10 cellular contexts compared by ENCODE assay signal in the genomic region with DNA sequence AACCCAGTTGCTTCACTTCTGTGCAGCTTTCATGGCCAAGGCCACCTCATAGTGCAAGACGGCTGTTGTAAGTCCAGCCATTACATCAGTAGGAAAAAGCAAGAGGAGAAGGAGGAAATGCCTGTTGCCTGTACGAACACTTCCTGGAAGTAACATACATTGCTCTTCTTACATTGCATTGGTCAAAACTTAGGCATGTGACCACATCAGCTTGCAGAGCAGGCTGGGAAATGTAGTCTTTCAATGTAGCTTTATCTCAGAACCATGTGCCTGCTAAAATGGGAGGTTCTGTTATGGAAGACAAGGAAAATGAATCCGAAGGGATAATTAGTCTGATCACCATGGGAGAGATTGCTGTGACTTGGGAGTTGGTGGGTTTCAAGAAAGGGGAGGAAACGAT. TPM values are rescaled to one million over a fixed set of nuclear protein-coding genes. Genes with fewer than 3 reads are reported as not detected.
DNase-seq lines count a peak whose midpoint lies in the region; ATAC-seq and TF ChIP-seq lines count a peak whose summit lies in the region.
"Had no signal": no experiment of that assay in that cellular context is flagged by ENCODE, and none has a peak within 500 bp of the region (broad histone marks: within the 10 kb centered on the region; RNA-seq: fewer than 3 reads in every experiment).

No MANE protein-coding gene starts in this region.

- H2AFZ ChIP-seq in OCI-LY7 (ENCODE audit: low read length) = peak overlapping the region; percentile 82

- H3K9me3 Mint-ChIP-seq in activated CD4-positive, alpha-beta memory T cell treated with anti-CD3 and anti-CD28 coated beads for 36 hours = no peaks in the 10 kb centered on the region

- H3K36me3 ChIP-seq in OCI-LY7 (ENCODE audit: insufficient read depth, low read length) = peaks cover 16% of the 10 kb centered on the region
- H3K36me3 ChIP-seq: ovary had no signal

- no peaks in the 10 kb centered on the region for H3K9me3 ChIP-seq in OCI-LY7 (ENCODE audit: low read length)
- H3K9me3 ChIP-seq: ovary had no signal

- H3K27me3 Mint-ChIP-seq in activated CD4-positive, alpha-beta memory T cell treated with anti-CD3 and anti-CD28 coated beads for 36 hours = no peaks in the 10 kb centered on the region

- peaks cover 14% of the 10 kb centered on the region for H3K36me3 Mint-ChIP-seq in activated CD4-positive, alpha-beta memory T cell treated with anti-CD3 and anti-CD28 coated beads for 36 hours

- H3K9me2 ChIP-seq in OCI-LY7 (ENCODE audit: insufficient read depth, low read length) = no peaks in the 10 kb centered on the region

- H3K4me3 ChIP-seq in GM12865 (ENCODE audit: low read depth, low read length) (no peak overlapping the region), OCI-LY7 (ENCODE audit: low read depth, low read length, poor library complexity, severe bottlenecking) (no peak overlapping the region), fibroblast of mammary gland (ENCODE audit: control insufficient read depth, low read depth, low read length) (no peak overlapping the region)
- H3K4me3 ChIP-seq: ovary had no signal

- peak overlapping the region; percentile 31; the same call in 1 of the 2 replicates for H3K4me2 ChIP-seq in OCI-LY7 (ENCODE audit: low read length)

- intact Hi-C loops in OCI-LY7 (cut with micrococcal nuclease; ENCODE audit: unreplicated experiment) (no loop called here), Right ventricle myocardium superior (cut with DNase I) (no loop called here)
- intact Hi-C loops in activated CD4-positive, alpha-beta memory T cell treated with anti-CD3 and anti-CD28 coated beads for 36 hours (cut with micrococcal nuclease) = no loop called here

- no peak overlapping the region for H3K27ac Mint-ChIP-seq in activated CD4-positive, alpha-beta memory T cell treated with anti-CD3 and anti-CD28 coated beads for 36 hours

- POLR2A ChIA-PET in OCI-LY7 (lab: Charles Lee) = interaction anchor here (0.5 to 1.7 kb wide), 7 partner anchors 12 to 55 kb away, joined by 3 to 6 read pairs (median 3); no protein-coding TSS in a partner anchor
- POLR2A ChIA-PET in activated CD4-positive, alpha-beta memory T cell treated with anti-CD3 and anti-CD28 coated beads for 36 hours (lab: Charles Lee) = interaction anchor here (1.5 kb wide), 1 partner anchor 450 kb away, joined by 3 read pairs; a partner anchor contains a TSS

- CTCF ChIA-PET in OCI-LY7 (lab: Charles Lee; ENCODE audit: unreplicated experiment) = interaction anchor here (1.1 kb wide), 1 partner anchor 385 kb away, joined by 3 read pairs; no protein-coding TSS in a partner anchor
- CTCF ChIA-PET in activated CD4-positive, alpha-beta memory T cell treated with anti-CD3 and anti-CD28 coated beads for 36 hours (lab: Charles Lee) = interaction anchor here (1.1 to 1.8 kb wide), 2 partner anchors 8 to 373 kb away, joined by 3 to 4 read pairs; no protein-coding TSS in a partner anchor

- H3K4me3 Mint-ChIP-seq in activated CD4-positive, alpha-beta memory T cell treated with anti-CD3 and anti-CD28 coated beads for 36 hours = no peak overlapping the region

- H3K4me1 Mint-ChIP-seq in activated CD4-positive, alpha-beta memory T cell treated with anti-CD3 and anti-CD28 coated beads for 36 hours (ENCODE audit: low read depth) = peaks cover 18% of the 10 kb centered on the region

- no peak overlapping the region for H3K27ac ChIP-seq in OCI-LY7 (ENCODE audit: low read depth, low read length, poor library complexity, severe bottlenecking)
- H3K27ac ChIP-seq: ovary had no signal

- H4K20me1 ChIP-seq in OCI-LY7 (ENCODE audit: insufficient read depth, low read length) = no peaks in the 10 kb centered on the region

- ATAC-seq in Right ventricle myocardium superior (ENCODE audit: poor library complexity) = no peak

- BruUV-seq in OCI-LY7 (replicated peaks; lab: Mats Ljungman, UMichigan) = no TSS peak

- DNase-seq in AML-193 (lab: John Stamatoyannopoulos, UW) (peak; percentile 25 to 44), GM12865 (ENCODE audit: low read depth) (peak; percentile 47), OCI-LY7 (ENCODE audit: low spot score) (peak; percentile 71), fibroblast of mammary gland (ENCODE audit: low read depth) (peak; percentile 45), Right ventricle myocardium superior (no peak), GOT3 (lab: John Stamatoyannopoulos, UW) (no peak)
- no peak for DNase-seq in activated CD4-positive, alpha-beta memory T cell treated with anti-CD3 and anti-CD28 coated beads for 36 hours
- DNase-seq: effector CD8-positive, alpha-beta T cell; NCI-H187 treated with DMSO at 0.1 percent for 48 hours; ovary had no signal

- no peak for TF ChIP-seq CTCF in GM12865 (IDR thresholded peaks at IDR 0.05; ENCODE audit: insufficient read depth, low read depth, low read length, missing control alignments)
- no peak for TF ChIP-seq CTCF in OCI-LY7 (conservative IDR thresholded peaks at IDR 0.05; ENCODE audit: low read length)
- no peak for TF ChIP-seq CTCF in fibroblast of mammary gland (conservative IDR thresholded peaks at IDR 0.05; ENCODE audit: control insufficient read depth, insufficient read depth, low read depth, low read length)

- peaks cover 17% of the 10 kb centered on the region for H3K4me1 ChIP-seq in OCI-LY7 (ENCODE audit: insufficient read depth, low read length, poor library complexity, severe bottlenecking)

- no peaks in the 10 kb centered on the region for H3K79me2 ChIP-seq in OCI-LY7 (ENCODE audit: insufficient read depth, low read depth, low read length)

RNA-seq across cellular contexts. Expression of a gene that starts 4.3 kb away (rescaled TPM):
- total RNA-seq in OCI-LY7 (2014; rRNA removed; shearing (Covaris generic)) = 1.4 and 1.7 TPM in 2 replicates
- total RNA-seq in OCI-LY7 (2022) (7.3 and 8.2 TPM in 2 replicates), Right ventricle myocardium superior (1.8 TPM)
- 1 to 10 TPM; 2.5 to 3.0 TPM for total RNA-seq in activated CD4-positive, alpha-beta memory T cell treated with anti-CD3 and anti-CD28 coated beads for 36 hours

Comparison
In these comparisons a context has a peak if more than half of its experiments do, and no peak if none do; other contexts are left out.
1. DNase-seq: peak in AML-193 (2 of 2), GM12865 (single experiment), OCI-LY7 (single experiment) and fibroblast of mammary gland (single experiment); none in Right ventricle myocardium superior (single experiment), activated CD4-positive, alpha-beta memory T cell treated with anti-CD3 and anti-CD28 coated beads for 36 hours (single experiment) and GOT3 (single experiment).